Comparison of ENCODE assay signal across 1 cellular context in the genomic region with DNA sequence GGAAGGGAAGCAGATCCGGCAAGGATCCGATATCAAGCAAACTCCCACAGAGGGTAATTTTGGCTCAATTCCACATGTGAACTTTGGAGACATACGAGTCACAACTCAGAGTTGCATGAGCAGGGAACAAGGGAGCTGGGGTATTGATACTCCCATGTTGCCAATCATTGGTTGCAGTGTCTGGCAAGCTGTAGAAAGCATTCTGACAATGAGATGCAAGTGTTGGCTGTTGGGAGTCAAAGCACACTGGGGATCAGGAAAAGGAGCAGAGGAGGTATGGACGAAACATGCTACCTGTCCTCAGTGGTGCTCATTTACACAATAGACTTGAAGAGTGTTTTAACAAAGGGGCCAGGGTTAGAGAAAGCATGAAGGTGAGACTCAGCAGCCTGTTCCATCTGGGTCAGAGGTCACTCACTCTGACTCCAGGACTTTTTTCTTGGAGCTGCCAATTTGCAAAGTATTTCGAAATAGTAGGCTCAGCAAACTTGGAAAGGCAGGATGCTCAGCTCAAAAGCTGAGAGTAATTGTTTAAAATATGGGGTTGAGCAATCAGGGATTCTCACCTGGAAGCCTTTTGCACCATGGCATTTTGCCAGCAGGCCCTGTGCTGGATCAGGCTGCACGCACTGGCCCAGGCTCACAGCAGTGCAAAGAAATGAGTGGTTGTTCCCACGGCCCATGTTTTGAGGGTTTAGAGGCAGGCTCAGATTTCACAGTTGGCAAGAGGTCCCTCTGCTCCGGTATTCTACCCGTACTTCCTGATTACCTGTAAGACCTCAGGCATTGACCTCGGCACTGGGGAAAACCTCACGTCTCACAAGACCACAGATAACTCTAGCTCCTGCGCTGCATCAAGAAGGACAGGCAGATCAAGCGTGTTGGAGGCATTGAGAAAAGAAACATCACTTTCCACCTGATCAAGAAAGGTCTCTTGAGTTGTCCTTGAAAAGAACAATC.
TF ChIP-seq lines count a peak whose summit lies in the region.

No MANE protein-coding gene starts in this region.

TF ChIP-seq in HepG2, 621 proteins besides CTCF, POLR2A, EP300 and RAD21 (continued from another document and continues in another):
- TF ChIP-seq, protein P1, sequence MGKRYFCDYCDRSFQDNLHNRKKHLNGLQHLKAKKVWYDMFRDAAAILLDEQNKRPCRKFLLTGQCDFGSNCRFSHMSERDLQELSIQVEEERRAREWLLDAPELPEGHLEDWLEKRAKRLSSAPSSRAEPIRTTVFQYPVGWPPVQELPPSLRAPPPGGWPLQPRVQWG (CRISPR knock-in tag; IDR thresholded peaks at IDR 0.05; ENCODE audit: borderline replicate concordance, low read depth), result no peak
- TF ChIP-seq HNF4G (IDR thresholded peaks at IDR 0.05; ENCODE audit: borderline replicate concordance, low read depth, low read length) (peak; percentile 87), HNF4G (CRISPR knock-in tag; IDR thresholded peaks at IDR 0.05; ENCODE audit: borderline replicate concordance, low read depth) (peak; percentile 65; the same call in 1 of the 2 replicates), SAFB2 (CRISPR knock-in tag; IDR thresholded peaks at IDR 0.05; ENCODE audit: borderline replicate concordance, low read depth) (peak; percentile 70; the same call in 1 of the 2 replicates), ZNF143 (CRISPR knock-in tag; IDR thresholded peaks at IDR 0.05) (peak; percentile 54; the same call in 1 of the 2 replicates), FOSL1 (CRISPR knock-in tag; IDR thresholded peaks at IDR 0.05; ENCODE audit: borderline replicate concordance) (no peak), PATZ1 (CRISPR knock-in tag; IDR thresholded peaks at IDR 0.05) (peak; percentile 78), ZNF383 (CRISPR knock-in tag; IDR thresholded peaks at IDR 0.05; ENCODE audit: borderline replicate concordance) (peak; percentile 98), ZNF317 (CRISPR knock-in tag; IDR thresholded peaks at IDR 0.05) (peak; percentile 79; the same call in 1 of the 2 replicates), ZNF841 (CRISPR knock-in tag; IDR thresholded peaks at IDR 0.05; ENCODE audit: borderline replicate concordance) (no peak), ZFP41 (CRISPR knock-in tag; IDR thresholded peaks at IDR 0.05; ENCODE audit: borderline replicate concordance) (no peak), ISX (CRISPR knock-in tag; conservative IDR thresholded peaks at IDR 0.05) (no peak), PITX1 (CRISPR knock-in tag; IDR thresholded peaks at IDR 0.05) (peak; percentile 95), MLLT10 (CRISPR knock-in tag; IDR thresholded peaks at IDR 0.05) (no peak), ZXDC (CRISPR knock-in tag; IDR thresholded peaks at IDR 0.05) (peak; percentile 88), ZNF782 (CRISPR knock-in tag; IDR thresholded peaks at IDR 0.05; ENCODE audit: borderline replicate concordance) (0 out of 2 replicates have a peak, but pooled peaks have one; percentile 74), FOXJ3 (CRISPR knock-in tag; IDR thresholded peaks at IDR 0.05; ENCODE audit: borderline replicate concordance) (peak; percentile 98; the same call in 1 of the 2 replicates), ZBTB8A (CRISPR knock-in tag; IDR thresholded peaks at IDR 0.05; ENCODE audit: borderline replicate concordance, low read depth) (0 out of 2 replicates have a peak, but pooled peaks have one; percentile 70), KLF13 (CRISPR knock-in tag; IDR thresholded peaks at IDR 0.05) (no peak), KDM5A (IDR thresholded peaks at IDR 0.05; ENCODE audit: borderline replicate concordance, low read length) (peak; percentile 40; the same call in 1 of the 2 replicates), CREM (IDR thresholded peaks at IDR 0.05) (peak; percentile 90), CREM (CRISPR knock-in tag; IDR thresholded peaks at IDR 0.05) (no peak), CBX1 (IDR thresholded peaks at IDR 0.05; ENCODE audit: low read depth) (peak; percentile 97), BCL6 (CRISPR knock-in tag; IDR thresholded peaks at IDR 0.05) (peak; percentile 95), ZNF543 (CRISPR knock-in tag; IDR thresholded peaks at IDR 0.05) (peak; percentile 98), MAFF (IDR thresholded peaks at IDR 0.05; ENCODE audit: low read depth, low read length) (no peak; the same call in 1 of the 2 replicates), ZNF224 (CRISPR knock-in tag; IDR thresholded peaks at IDR 0.05) (peak; percentile 87; the same call in 1 of the 2 replicates)
- TF ChIP-seq, protein P2, sequence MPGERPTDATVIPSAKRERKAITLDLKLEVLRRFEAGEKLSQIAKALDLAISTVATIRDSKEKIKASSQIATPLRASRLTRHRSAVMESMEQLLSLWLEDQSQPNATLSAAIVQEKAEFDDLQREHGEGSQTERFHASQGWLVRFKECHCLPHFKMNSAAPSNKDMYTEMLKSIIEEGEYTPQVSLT (CRISPR knock-in tag; IDR thresholded peaks at IDR 0.05; ENCODE audit: borderline replicate concordance, low read depth), result no peak
- TF ChIP-seq, protein P3, sequence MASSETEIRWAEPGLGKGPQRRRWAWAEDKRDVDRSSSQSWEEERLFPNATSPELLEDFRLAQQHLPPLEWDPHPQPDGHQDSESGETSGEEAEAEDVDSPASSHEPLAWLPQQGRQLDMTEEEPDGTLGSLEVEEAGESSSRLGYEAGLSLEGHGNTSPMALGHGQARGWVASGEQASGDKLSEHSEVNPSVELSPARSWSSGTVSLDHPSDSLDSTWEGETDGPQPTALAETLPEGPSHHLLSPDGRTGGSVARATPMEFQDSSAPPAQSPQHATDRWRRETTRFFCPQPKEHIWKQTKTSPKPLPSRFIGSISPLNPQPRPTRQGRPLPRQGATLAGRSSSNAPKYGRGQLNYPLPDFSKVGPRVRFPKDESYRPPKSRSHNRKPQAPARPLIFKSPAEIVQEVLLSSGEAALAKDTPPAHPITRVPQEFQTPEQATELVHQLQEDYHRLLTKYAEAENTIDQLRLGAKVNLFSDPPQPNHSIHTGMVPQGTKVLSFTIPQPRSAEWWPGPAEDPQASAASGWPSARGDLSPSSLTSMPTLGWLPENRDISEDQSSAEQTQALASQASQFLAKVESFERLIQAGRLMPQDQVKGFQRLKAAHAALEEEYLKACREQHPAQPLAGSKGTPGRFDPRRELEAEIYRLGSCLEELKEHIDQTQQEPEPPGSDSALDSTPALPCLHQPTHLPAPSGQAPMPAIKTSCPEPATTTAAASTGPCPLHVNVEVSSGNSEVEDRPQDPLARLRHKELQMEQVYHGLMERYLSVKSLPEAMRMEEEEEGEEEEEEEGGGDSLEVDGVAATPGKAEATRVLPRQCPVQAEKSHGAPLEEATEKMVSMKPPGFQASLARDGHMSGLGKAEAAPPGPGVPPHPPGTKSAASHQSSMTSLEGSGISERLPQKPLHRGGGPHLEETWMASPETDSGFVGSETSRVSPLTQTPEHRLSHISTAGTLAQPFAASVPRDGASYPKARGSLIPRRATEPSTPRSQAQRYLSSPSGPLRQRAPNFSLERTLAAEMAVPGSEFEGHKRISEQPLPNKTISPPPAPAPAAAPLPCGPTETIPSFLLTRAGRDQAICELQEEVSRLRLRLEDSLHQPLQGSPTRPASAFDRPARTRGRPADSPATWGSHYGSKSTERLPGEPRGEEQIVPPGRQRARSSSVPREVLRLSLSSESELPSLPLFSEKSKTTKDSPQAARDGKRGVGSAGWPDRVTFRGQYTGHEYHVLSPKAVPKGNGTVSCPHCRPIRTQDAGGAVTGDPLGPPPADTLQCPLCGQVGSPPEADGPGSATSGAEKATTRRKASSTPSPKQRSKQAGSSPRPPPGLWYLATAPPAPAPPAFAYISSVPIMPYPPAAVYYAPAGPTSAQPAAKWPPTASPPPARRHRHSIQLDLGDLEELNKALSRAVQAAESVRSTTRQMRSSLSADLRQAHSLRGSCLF (CRISPR knock-in tag; IDR thresholded peaks at IDR 0.05; ENCODE audit: borderline replicate concordance), result no peak
- TF ChIP-seq, protein P4, sequence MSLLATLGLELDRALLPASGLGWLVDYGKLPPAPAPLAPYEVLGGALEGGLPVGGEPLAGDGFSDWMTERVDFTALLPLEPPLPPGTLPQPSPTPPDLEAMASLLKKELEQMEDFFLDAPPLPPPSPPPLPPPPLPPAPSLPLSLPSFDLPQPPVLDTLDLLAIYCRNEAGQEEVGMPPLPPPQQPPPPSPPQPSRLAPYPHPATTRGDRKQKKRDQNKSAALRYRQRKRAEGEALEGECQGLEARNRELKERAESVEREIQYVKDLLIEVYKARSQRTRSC (CRISPR knock-in tag; IDR thresholded peaks at IDR 0.05; ENCODE audit: low read depth), result no peak; the same call in 1 of the 2 replicates
- TF ChIP-seq, protein P5, sequence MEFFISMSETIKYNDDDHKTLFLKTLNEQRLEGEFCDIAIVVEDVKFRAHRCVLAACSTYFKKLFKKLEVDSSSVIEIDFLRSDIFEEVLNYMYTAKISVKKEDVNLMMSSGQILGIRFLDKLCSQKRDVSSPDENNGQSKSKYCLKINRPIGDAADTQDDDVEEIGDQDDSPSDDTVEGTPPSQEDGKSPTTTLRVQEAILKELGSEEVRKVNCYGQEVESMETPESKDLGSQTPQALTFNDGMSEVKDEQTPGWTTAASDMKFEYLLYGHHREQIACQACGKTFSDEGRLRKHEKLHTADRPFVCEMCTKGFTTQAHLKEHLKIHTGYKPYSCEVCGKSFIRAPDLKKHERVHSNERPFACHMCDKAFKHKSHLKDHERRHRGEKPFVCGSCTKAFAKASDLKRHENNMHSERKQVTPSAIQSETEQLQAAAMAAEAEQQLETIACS (CRISPR knock-in tag; IDR thresholded peaks at IDR 0.05), result peak; percentile 11; the same call in 1 of the 2 replicates
- TF ChIP-seq, protein P6, sequence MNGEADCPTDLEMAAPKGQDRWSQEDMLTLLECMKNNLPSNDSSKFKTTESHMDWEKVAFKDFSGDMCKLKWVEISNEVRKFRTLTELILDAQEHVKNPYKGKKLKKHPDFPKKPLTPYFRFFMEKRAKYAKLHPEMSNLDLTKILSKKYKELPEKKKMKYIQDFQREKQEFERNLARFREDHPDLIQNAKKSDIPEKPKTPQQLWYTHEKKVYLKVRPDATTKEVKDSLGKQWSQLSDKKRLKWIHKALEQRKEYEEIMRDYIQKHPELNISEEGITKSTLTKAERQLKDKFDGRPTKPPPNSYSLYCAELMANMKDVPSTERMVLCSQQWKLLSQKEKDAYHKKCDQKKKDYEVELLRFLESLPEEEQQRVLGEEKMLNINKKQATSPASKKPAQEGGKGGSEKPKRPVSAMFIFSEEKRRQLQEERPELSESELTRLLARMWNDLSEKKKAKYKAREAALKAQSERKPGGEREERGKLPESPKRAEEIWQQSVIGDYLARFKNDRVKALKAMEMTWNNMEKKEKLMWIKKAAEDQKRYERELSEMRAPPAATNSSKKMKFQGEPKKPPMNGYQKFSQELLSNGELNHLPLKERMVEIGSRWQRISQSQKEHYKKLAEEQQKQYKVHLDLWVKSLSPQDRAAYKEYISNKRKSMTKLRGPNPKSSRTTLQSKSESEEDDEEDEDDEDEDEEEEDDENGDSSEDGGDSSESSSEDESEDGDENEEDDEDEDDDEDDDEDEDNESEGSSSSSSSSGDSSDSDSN (CRISPR knock-in tag; IDR thresholded peaks at IDR 0.05), result peak; percentile 31; the same call in 1 of the 2 replicates
- TF ChIP-seq, protein P7, sequence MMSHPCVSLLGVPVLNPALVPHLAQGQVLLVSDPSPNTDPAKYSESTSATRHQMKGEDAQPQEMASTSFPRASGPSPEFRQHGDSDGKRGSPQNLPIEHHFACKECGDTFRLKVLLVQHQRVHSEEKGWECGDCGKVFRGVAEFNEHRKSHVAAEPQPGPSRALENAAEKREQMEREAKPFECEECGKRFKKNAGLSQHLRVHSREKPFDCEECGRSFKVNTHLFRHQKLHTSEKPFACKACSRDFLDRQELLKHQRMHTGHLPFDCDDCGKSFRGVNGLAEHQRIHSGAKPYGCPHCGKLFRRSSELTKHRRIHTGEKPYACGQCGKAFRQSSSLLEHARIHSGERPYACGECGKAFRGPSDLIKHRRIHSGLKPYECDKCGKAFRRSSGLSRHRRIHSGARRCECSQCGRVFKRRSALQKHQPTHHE (CRISPR knock-in tag; IDR thresholded peaks at IDR 0.05; ENCODE audit: borderline replicate concordance), result no peak; the same call in 1 of the 2 replicates
- TF ChIP-seq, protein P8, sequence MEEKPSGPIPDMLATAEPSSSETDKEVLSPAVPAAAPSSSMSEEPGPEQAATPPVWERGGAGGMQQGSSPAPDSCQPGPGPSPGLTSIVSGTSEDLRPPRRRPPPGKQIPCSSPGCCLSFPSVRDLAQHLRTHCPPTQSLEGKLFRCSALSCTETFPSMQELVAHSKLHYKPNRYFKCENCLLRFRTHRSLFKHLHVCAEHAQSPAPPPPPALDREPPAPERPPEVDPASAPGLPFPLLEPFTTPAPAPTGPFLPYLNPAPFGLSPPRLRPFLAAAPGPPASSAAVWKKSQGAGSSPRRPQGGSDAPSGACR (CRISPR knock-in tag; IDR thresholded peaks at IDR 0.05), result peak; percentile 57; the same call in 1 of the 2 replicates
